Comparison of ENCODE assay signal across 15 cellular contexts in the genomic region with DNA sequence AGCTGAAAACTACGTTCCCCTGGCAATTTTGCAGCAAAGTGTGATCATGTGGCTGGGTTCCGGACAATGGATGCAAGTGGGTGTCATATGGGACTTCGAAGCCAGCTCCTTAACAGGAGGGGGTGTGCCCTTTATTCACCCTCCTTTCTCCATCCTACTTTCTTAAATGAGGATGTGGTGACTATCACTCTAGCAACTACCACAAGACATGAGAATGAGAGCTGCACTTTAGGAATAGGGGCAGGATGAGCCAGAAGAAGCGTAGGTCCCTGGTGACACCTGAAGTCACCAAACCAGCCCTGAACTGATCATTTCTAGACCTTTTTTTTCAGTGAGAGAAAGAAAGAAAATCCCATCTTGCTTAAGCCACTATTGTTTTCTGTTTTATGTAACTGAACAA. TPM values are rescaled to one million over a fixed set of nuclear protein-coding genes. Genes with fewer than 3 reads are reported as not detected.
DNase-seq lines count a peak whose midpoint lies in the region; ATAC-seq and TF ChIP-seq lines count a peak whose summit lies in the region.
"Had no signal": no experiment of that assay in that cellular context is flagged by ENCODE, and none has a peak within 500 bp of the region (broad histone marks: within the 10 kb centered on the region; RNA-seq: fewer than 3 reads in every experiment).

No MANE protein-coding gene starts in this region.

- peaks cover 92% of the 10 kb centered on the region for H3K4me1 Mint-ChIP-seq in stimulated activated naive CD8-positive, alpha-beta T cell treated with anti-CD3 and anti-CD28 coated beads, Interleukin-15, amount 100 ng/mL, for 72 hours
- H3K4me1 Mint-ChIP-seq in T-helper 17 cell: peaks cover 82% of the 10 kb centered on the region
- peaks cover 95 to 98% of the 10 kb centered on the region in 2 donors for H3K4me1 Mint-ChIP-seq in immature natural killer cell

- DNase-seq in stimulated activated naive CD8-positive, alpha-beta T cell treated with anti-CD3 and anti-CD28 coated beads, Interleukin-15, Interleukin-2, amounts not matched to agents 100 U/mL and 50 U/mL, for 24 hours: no peak
- DNase-seq in stimulated activated naive CD8-positive, alpha-beta T cell treated with anti-CD3 and anti-CD28 coated beads, Interleukin-15, amount 100 ng/mL, for 72 hours: no peak
- DNase-seq in T-helper 17 cell (no peak), immature natural killer cell (no peak), vagina (ENCODE audit: extremely low spot score in 2 of 2) (no peak), omental fat pad (ENCODE audit: low spot score) (no peak), dedifferentiated amniotic fluid mesenchymal stem cell (ENCODE audit: extremely low spot score) (no peak)
- DNase-seq: activated CD4-positive, CD25-positive, alpha-beta regulatory T cell treated with anti-CD3 and anti-CD28 coated beads, Interleukin-2, amount 50 U/mL, for 72 hours; amniotic stem cell; BE2C; NCI-H1930; retina; stimulated activated CD4-positive, alpha-beta T cell treated with anti-CD3 and anti-CD28 coated beads, Interleukin-4, amount 100 ng/mL, for 1 hour had no signal

- peak overlapping the region in 1 of 2 donors; percentile 25 for H3K4me3 Mint-ChIP-seq in stimulated activated naive CD8-positive, alpha-beta T cell treated with anti-CD3 and anti-CD28 coated beads, Interleukin-15, amount 100 ng/mL, for 72 hours
- H3K4me3 Mint-ChIP-seq in T-helper 17 cell (peak overlapping the region; percentile 63), immature natural killer cell (peak overlapping the region; percentile 10 to 85 (median 44))

- H3K36me3 Mint-ChIP-seq in T-helper 17 cell (ENCODE audit: low read depth) (peaks cover 11% of the 10 kb centered on the region), immature natural killer cell (peaks cover 29 to 46% (median 34%) of the 10 kb centered on the region in 3 donors)

- no peaks in the 10 kb centered on the region for H3K27me3 Mint-ChIP-seq in stimulated activated naive CD8-positive, alpha-beta T cell treated with anti-CD3 and anti-CD28 coated beads, Interleukin-15, amount 100 ng/mL, for 72 hours
- H3K27me3 Mint-ChIP-seq in T-helper 17 cell (no peaks in the 10 kb centered on the region), immature natural killer cell (ENCODE audit: low read depth in 3 of 3) (peaks cover 5 to 13% (median 11%) of the 10 kb centered on the region in 3 donors)

- peaks cover 0 to 7% of the 10 kb centered on the region in 2 donors for H3K9me3 Mint-ChIP-seq in stimulated activated naive CD8-positive, alpha-beta T cell treated with anti-CD3 and anti-CD28 coated beads, Interleukin-15, amount 100 ng/mL, for 72 hours
- no peaks in the 10 kb centered on the region for H3K9me3 Mint-ChIP-seq in immature natural killer cell

- peak overlapping the region in 1 of 2 donors; percentile 94 for H3K27ac Mint-ChIP-seq in stimulated activated naive CD8-positive, alpha-beta T cell treated with anti-CD3 and anti-CD28 coated beads, Interleukin-15, amount 100 ng/mL, for 72 hours
- peak overlapping the region; percentile 99 for H3K27ac Mint-ChIP-seq in T-helper 17 cell
- H3K27ac Mint-ChIP-seq in immature natural killer cell: peak overlapping the region; percentile 98 to 100 (median 99)

- intact Hi-C loops in vagina (cut with DNase I): no loop called here

- no peak overlapping the region for H3K4me3 ChIP-seq in vagina
- H3K4me3 ChIP-seq: SK-N-MC had no signal

- TF ChIP-seq CTCF in vagina (IDR thresholded peaks at IDR 0.05) (no peak), omental fat pad (IDR thresholded peaks at IDR 0.05) (no peak)

- peaks cover 80% of the 10 kb centered on the region for H3K4me1 ChIP-seq in vagina

- TF ChIP-seq POLR2A in vagina (IDR thresholded peaks at IDR 0.05): no peak

- peak; percentile 34 for ATAC-seq in stimulated activated naive CD8-positive, alpha-beta T cell treated with anti-CD3 and anti-CD28 coated beads, Interleukin-15, Interleukin-2, amounts not matched to agents 100 U/mL and 50 U/mL, for 24 hours
- no peak for ATAC-seq in stimulated activated naive CD8-positive, alpha-beta T cell treated with anti-CD3 and anti-CD28 coated beads, Interleukin-15, amount 100 ng/mL, for 72 hours
- ATAC-seq in T-helper 17 cell (no peak), GM21528 (IDR thresholded peaks at IDR 0.05; ENCODE audit: low FRiP score, unreplicated experiment) (no peak), omental fat pad (ENCODE audit: low FRiP score) (no peak)

- H3K36me3 ChIP-seq in vagina: no peaks in the 10 kb centered on the region
- H3K36me3 ChIP-seq: BE2C had no signal

- H3K27me3 ChIP-seq in vagina: no peaks in the 10 kb centered on the region
- H3K27me3 ChIP-seq: BE2C had no signal

- H3K9me3 ChIP-seq in T-helper 17 cell (ENCODE audit: control insufficient read depth, low read length, poor library complexity, severe bottlenecking) (no peaks in the 10 kb centered on the region), vagina (no peaks in the 10 kb centered on the region)
- H3K9me3 ChIP-seq: BE2C had no signal

- H3K27ac ChIP-seq in vagina: peak overlapping the region; percentile 36
- H3K27ac ChIP-seq: SK-N-MC had no signal

RNA-seq across cellular contexts. Expression of gene IRF1, which starts 58.9 kb away (rescaled TPM):
- 100 to 1,000 TPM; 590 to 639 TPM for total RNA-seq in T-helper 17 cell
- polyA plus RNA-seq in immature natural killer cell: 100 to 1,000 TPM; 349 to 460 (median 371) TPM
- 49.8 TPM for total RNA-seq in vagina
- 100 to 1,000 TPM in 3 of 4 donors, 10 to 100 TPM in 1; 23.5 to 172 (median 133) TPM for total RNA-seq in omental fat pad
